Comparison of ENCODE assay signal across 8 cellular contexts in the genomic region with DNA sequence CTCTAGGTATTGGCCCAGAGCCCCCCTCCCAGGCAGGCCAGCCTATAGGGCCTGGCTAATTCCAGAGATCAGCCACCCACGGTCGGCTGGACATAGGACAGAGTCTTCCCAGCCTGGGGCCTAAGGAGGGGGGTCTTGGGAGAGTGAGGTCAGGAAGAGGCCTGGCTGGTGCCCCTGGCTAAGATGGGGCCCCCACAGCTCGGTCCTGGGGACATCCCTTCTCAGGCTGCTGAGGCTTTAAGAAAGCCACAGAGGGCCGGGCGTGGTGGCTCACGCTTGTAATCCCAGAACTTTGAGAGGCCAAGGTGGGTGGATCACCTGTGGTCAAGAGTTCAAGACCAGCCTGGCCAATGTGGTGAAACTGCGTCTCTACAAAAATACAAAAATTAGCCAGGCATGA. TPM values are rescaled to one million over a fixed set of nuclear protein-coding genes. Genes with fewer than 3 reads are reported as not detected.
"Had no signal": no experiment of that assay in that cellular context is flagged by ENCODE, and none has a peak within 500 bp of the region (broad histone marks: within the 10 kb centered on the region; RNA-seq: fewer than 3 reads in every experiment).

No MANE protein-coding gene starts in this region.

- ATAC-seq: HepG2 had no signal

- DNase-seq: GOT3, H9, HCEC 1CT had no signal

- H3K27ac Mint-ChIP-seq: IgD-negative memory B cell had no signal

- H3K27ac ChIP-seq: HL-60 had no signal

- H3K9me3 Mint-ChIP-seq: IgD-negative memory B cell had no signal

RNA-seq across cellular contexts. Expression of a gene that starts 2.5 kb away (rescaled TPM):
- total RNA-seq: H4, HepG2, HT1080 had no signal
- polyA plus RNA-seq: HepG2, IgD-negative memory B cell had no signal
